21 cellular contexts compared by ENCODE assay signal in the genomic region with DNA sequence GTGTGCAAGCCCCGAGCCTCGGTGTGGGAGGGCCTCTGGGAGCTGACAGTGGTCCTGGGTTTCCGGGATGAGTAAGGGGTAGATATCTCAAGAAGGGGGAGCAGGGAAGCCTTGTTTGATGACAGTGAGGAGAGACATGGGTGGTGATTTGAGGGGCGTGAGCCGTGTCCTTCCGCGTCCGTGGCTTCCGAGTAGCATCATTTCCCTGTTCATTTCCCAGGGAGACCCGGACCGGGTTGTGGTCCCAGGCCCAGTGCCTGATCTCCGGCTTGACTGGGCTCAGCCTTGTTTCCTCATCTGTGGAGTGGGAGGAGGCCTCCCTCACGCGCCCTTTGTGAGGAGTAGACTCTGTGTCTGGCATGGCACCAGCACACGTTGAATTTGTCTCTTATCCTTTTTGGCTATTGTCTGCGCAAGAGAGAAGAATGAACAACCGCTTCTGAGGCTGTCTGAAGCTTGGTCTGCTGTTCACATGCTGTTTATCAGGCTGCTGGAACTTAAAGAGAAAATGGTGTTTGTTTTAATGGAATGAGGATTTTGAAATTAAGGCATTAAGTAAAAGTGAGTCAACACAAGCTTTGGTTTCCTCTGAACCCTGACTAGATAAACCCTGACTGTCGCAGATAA.
DNase-seq lines count a peak whose midpoint lies in the region; ATAC-seq and TF ChIP-seq lines count a peak whose summit lies in the region.
"Had no signal": no experiment of that assay in that cellular context is flagged by ENCODE, and none has a peak within 500 bp of the region (broad histone marks: within the 10 kb centered on the region; RNA-seq: fewer than 3 reads in every experiment).

No MANE protein-coding gene starts in this region.

- TF ChIP-seq CTCF in choroid plexus epithelial cell (conservative IDR thresholded peaks at IDR 0.05; ENCODE audit: low read depth, low read length) (no peak), left lung (IDR thresholded peaks at IDR 0.05) (no peak), testis (IDR thresholded peaks at IDR 0.05) (no peak)

- H3K9me3 ChIP-seq in left lung (no peaks in the 10 kb centered on the region), testis (no peaks in the 10 kb centered on the region)

- TF ChIP-seq POLR2A in testis (IDR thresholded peaks at IDR 0.05): no peak

- H3K36me3 ChIP-seq in H7 (replicated peaks; ENCODE audit: control insufficient read depth, insufficient read depth, low read length) (no peaks in the 10 kb centered on the region), left lung (peaks cover 0 to 24% of the 10 kb centered on the region in 2 donors), testis (ENCODE audit: low read depth, missing control alignments) (no peaks in the 10 kb centered on the region)

- H3K27me3 ChIP-seq in H7 (ENCODE audit: control insufficient read depth, insufficient read depth, low read length) (no peaks in the 10 kb centered on the region), left lung (no peaks in the 10 kb centered on the region), testis (no peaks in the 10 kb centered on the region)

- peak; percentile 29 for ATAC-seq in left lung
- ATAC-seq: activated T-cell treated with anti-CD3 and anti-CD28 coated beads, Interleukin-2, amount 50 U/mL, for 4 hours had no signal

- intact Hi-C loops in left lung (cut with DNase I): no loop called here
- intact Hi-C loops in testis (cut with DNase I; ENCODE audit: low total_unique reads): no loop called here

- DNase-seq in H7 (peak; percentile 14), choroid plexus epithelial cell (ENCODE audit: low read depth) (peak; percentile 81), left lung (no peak), testis (peak; percentile 54), middle frontal gyrus (ENCODE audit: extremely low spot score, low spot score) (no peak)
- no peak for DNase-seq in NK-92 treated with Interleukin-12 subunit alpha and Interleukin-12 subunit beta, amount 100 ng/mL, for 24 hours (lab: John Stamatoyannopoulos, UW)
- DNase-seq in activated naive CD4-positive, alpha-beta T cell treated with Interleukin-2 at 50 U/mL for 16 hours: no peak
- DNase-seq: activated naive CD4-positive, alpha-beta T cell treated with anti-CD3 and anti-CD28 coated beads, Interleukin-2, amount 50 U/mL, for 16 hours; activated T-cell treated with anti-CD3 and anti-CD28 coated beads, Interleukin-2, amount 50 U/mL, for 4 hours; CD4-positive, alpha-beta T cell; cerebellar nuclear complex; DMS 273 treated with DMSO at 0.1 percent for 48 hours; effector CD8-positive, alpha-beta T cell; NCI-H1048; NCI-H187 treated with DMSO at 0.1 percent for 48 hours; NCI-H526 treated with DMSO at 0.1 percent for 48 hours; nucleus accumbens; stimulated activated CD4-positive, alpha-beta T cell treated with anti-CD3 and anti-CD28 coated beads, Interleukin-1b, Interleukin-23, amount 100 ng/mL, for 48 hours; substantia nigra had no signal

- H3K4me1 ChIP-seq in left lung: no peaks in the 10 kb centered on the region
- no peaks in the 10 kb centered on the region for H3K4me1 ChIP-seq in testis

- 74 to 84% methylated on average over 16 to 18 of the region's 18 CpGs for WGBS in testis, 2 donors

- H3K27ac ChIP-seq in left lung (peak overlapping the region in 1 of 2 donors; percentile 1), testis (peak overlapping the region in 1 of 2 donors; percentile 50)
- H3K27ac ChIP-seq: skin epidermis had no signal

- H3K4me3 ChIP-seq in H7 (ENCODE audit: insufficient read depth, low read depth, low read length): no peak overlapping the region
- no peak overlapping the region for H3K4me3 ChIP-seq in choroid plexus epithelial cell (ENCODE audit: low read depth, low read length)
- H3K4me3 ChIP-seq in left lung: no peak overlapping the region
- H3K4me3 ChIP-seq in testis: no peak overlapping the region
- H3K4me3 ChIP-seq: lung, skin epidermis had no signal

Comparison
In these comparisons a context has a peak if more than half of its experiments do, and no peak if none do; other contexts are left out.
1. DNase-seq: peak in H7 (single experiment), choroid plexus epithelial cell (single experiment) and testis (single experiment); none in left lung (0 of 2), NK-92 treated with Interleukin-12 subunit alpha and Interleukin-12 subunit beta, amount 100 ng/mL, for 24 hours (single experiment), activated naive CD4-positive, alpha-beta T cell treated with Interleukin-2 at 50 U/mL for 16 hours (single experiment) and middle frontal gyrus (single experiment).